29 cellular contexts compared by ENCODE assay signal in the genomic region with DNA sequence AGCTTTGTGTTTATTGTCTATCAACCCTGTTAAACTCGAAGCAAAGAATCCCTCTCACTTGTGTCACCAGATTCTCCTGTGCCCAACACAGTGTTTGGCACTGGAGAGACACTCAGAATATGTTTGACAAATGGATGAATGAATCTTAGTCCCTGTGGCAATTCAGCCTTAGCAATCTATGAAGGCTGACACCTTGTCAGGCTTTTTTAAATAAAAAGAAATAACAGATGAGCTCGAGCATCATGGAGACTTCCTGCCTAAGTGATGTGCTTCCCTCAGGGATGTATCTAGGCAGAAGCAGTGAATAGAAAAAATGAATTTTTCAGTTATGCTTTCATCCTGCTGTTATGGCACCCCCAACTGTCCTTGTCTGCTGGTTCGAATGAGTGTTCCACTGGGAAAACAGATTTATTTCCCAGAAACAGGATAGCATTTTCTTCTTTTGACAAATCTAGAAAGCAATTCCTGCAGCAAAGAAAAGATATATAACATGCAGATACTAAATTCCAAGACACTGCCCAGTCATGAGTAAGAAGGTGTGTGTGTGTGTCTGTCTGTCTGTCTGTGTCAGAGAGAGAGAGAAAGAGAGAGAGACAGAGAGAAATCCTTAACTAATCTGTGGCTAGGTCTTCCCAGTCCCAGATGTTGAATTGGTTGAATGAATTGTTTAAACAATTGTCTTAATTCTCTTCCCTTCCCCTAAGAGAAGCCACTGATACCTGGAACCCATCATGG. TPM values are rescaled to one million over a fixed set of nuclear protein-coding genes. Genes with fewer than 3 reads are reported as not detected.
"Had no signal": no experiment of that assay in that cellular context is flagged by ENCODE, and none has a peak within 500 bp of the region (broad histone marks: within the 10 kb centered on the region; RNA-seq: fewer than 3 reads in every experiment).

No MANE protein-coding gene starts in this region.

- H3K4me1 ChIP-seq: adrenal gland, ascending aorta, pancreas had no signal

- H3K36me3 ChIP-seq: adrenal gland, ascending aorta, brain microvascular endothelial cell, neutrophil, pancreas, suprapubic skin, tibial nerve, WERI-Rb-1 had no signal

- H3K9me3 Mint-ChIP-seq: activated T-cell treated with anti-CD3 and anti-CD28 coated beads, Interleukin-2, amount 50 U/mL, for 24 hours; activated T-helper 17 cell treated with anti-CD3 and anti-CD28 coated beads, Interleukin-2, amount 50 U/mL, for 72 hours; mesothelial cell of epicardium; natural killer cell treated with Interleukin-12 subunit alpha and Interleukin-12 subunit beta and Interleukin-15 and Interleukin-18, amount 100 ng/mL, for 72 hours; stimulated activated effector memory CD8-positive, alpha-beta T cell treated with anti-CD3 and anti-CD28 coated beads, Interleukin-12 subunit alpha, Interleukin-12 subunit beta, amount 100 ng/mL, for 72 hours; stimulated activated naive CD8-positive, alpha-beta T cell treated with anti-CD3 and anti-CD28 coated beads, Interleukin-15, amount 100 ng/mL, for 72 hours; T-helper 2 cell treated with Interferon-gamma antibody and Interleukin-4, amounts not matched to agents 5 μg/mL and 100 μg/mL, for 36 hours had no signal

- H3K9me3 ChIP-seq: adrenal gland, ascending aorta, neutrophil, pancreas, psoas muscle, suprapubic skin, tibial nerve had no signal

- DNase-seq: activated CD4-positive, alpha-beta T cell treated with anti-CD3 and anti-CD28 coated beads, Interleukin-2, amount 50 U/mL, for 4 hours; activated CD8-positive, alpha-beta memory T cell treated with anti-CD3 and anti-CD28 coated beads for 24 hours; activated CD8-positive, alpha-beta memory T cell treated with anti-CD3 and anti-CD28 coated beads, Interleukin-2, amount 50 U/mL, for 4 hours; activated T-cell treated with anti-CD3 and anti-CD28 coated beads, Interleukin-2, amount 50 U/mL, for 24 hours; adrenal gland; brain microvascular endothelial cell; glutamatergic neuron; hypothalamus; pancreas; psoas muscle; right cardiac atrium; stimulated activated CD4-positive, alpha-beta T cell treated with anti-CD3 and anti-CD28 coated beads, Interleukin-2, amount 100 ng/mL, for 24 hours; stimulated activated naive CD8-positive, alpha-beta T cell treated with anti-CD3 and anti-CD28 coated beads, Interleukin-15, amount 100 ng/mL, for 72 hours; WERI-Rb-1 had no signal

- H3K27ac ChIP-seq: adrenal gland, ascending aorta, brain microvascular endothelial cell, neutrophil, pancreas, psoas muscle, skin epidermis, suprapubic skin, WERI-Rb-1 had no signal

- H3K36me3 Mint-ChIP-seq: activated naive CD8-positive, alpha-beta T cell; mesothelial cell of epicardium; natural killer cell treated with Interleukin-12 subunit alpha and Interleukin-12 subunit beta and Interleukin-15 and Interleukin-18, amount 100 ng/mL, for 72 hours; stimulated activated effector memory CD8-positive, alpha-beta T cell treated with anti-CD3 and anti-CD28 coated beads, Interleukin-12 subunit alpha, Interleukin-12 subunit beta, amount 100 ng/mL, for 72 hours had no signal

- H3K27me3 ChIP-seq: adrenal gland, ascending aorta, brain microvascular endothelial cell, neutrophil, pancreas, suprapubic skin, tibial nerve had no signal

- H3K4me3 ChIP-seq: adrenal gland, ascending aorta, coronary artery, lung, pancreas, psoas muscle, skin epidermis, suprapubic skin, tibial nerve had no signal

- ATAC-seq: activated T-helper 17 cell treated with anti-CD3 and anti-CD28 coated beads, Interleukin-2, amount 50 U/mL, for 72 hours; left lobe of liver; natural killer cell treated with Interleukin-12 subunit alpha and Interleukin-12 subunit beta and Interleukin-15 and Interleukin-18, amount 100 ng/mL, for 72 hours; pancreas; psoas muscle; right cardiac atrium; SK-N-SH treated with all-trans-retinoic acid at 6 μM for 48 hours; stimulated activated effector memory CD8-positive, alpha-beta T cell treated with anti-CD3 and anti-CD28 coated beads, Interleukin-12 subunit alpha, Interleukin-12 subunit beta, amount 100 ng/mL, for 72 hours had no signal

- H3K27ac Mint-ChIP-seq: activated naive CD8-positive, alpha-beta T cell; activated T-cell treated with anti-CD3 and anti-CD28 coated beads, Interleukin-2, amount 50 U/mL, for 24 hours; activated T-helper 17 cell treated with anti-CD3 and anti-CD28 coated beads, Interleukin-2, amount 50 U/mL, for 72 hours; mesothelial cell of epicardium; natural killer cell treated with Interleukin-12 subunit alpha and Interleukin-12 subunit beta and Interleukin-15 and Interleukin-18, amount 100 ng/mL, for 72 hours; stimulated activated effector memory CD8-positive, alpha-beta T cell treated with anti-CD3 and anti-CD28 coated beads, Interleukin-12 subunit alpha, Interleukin-12 subunit beta, amount 100 ng/mL, for 72 hours; stimulated activated naive CD8-positive, alpha-beta T cell treated with anti-CD3 and anti-CD28 coated beads, Interleukin-15, amount 100 ng/mL, for 72 hours; T-helper 2 cell treated with Interferon-gamma antibody and Interleukin-4, amounts not matched to agents 5 μg/mL and 100 μg/mL, for 36 hours had no signal

- H3K4me3 Mint-ChIP-seq: activated naive CD8-positive, alpha-beta T cell; activated T-cell treated with anti-CD3 and anti-CD28 coated beads, Interleukin-2, amount 50 U/mL, for 24 hours; activated T-helper 17 cell treated with anti-CD3 and anti-CD28 coated beads, Interleukin-2, amount 50 U/mL, for 72 hours; mesothelial cell of epicardium; natural killer cell treated with Interleukin-12 subunit alpha and Interleukin-12 subunit beta and Interleukin-15 and Interleukin-18, amount 100 ng/mL, for 72 hours; stimulated activated effector memory CD8-positive, alpha-beta T cell treated with anti-CD3 and anti-CD28 coated beads, Interleukin-12 subunit alpha, Interleukin-12 subunit beta, amount 100 ng/mL, for 72 hours; stimulated activated naive CD8-positive, alpha-beta T cell treated with anti-CD3 and anti-CD28 coated beads, Interleukin-15, amount 100 ng/mL, for 72 hours; T-helper 2 cell treated with Interferon-gamma antibody and Interleukin-4, amounts not matched to agents 5 μg/mL and 100 μg/mL, for 36 hours had no signal

- H3K4me1 Mint-ChIP-seq: activated T-helper 17 cell treated with anti-CD3 and anti-CD28 coated beads, Interleukin-2, amount 50 U/mL, for 72 hours; mesothelial cell of epicardium; stimulated activated effector memory CD8-positive, alpha-beta T cell treated with anti-CD3 and anti-CD28 coated beads, Interleukin-12 subunit alpha, Interleukin-12 subunit beta, amount 100 ng/mL, for 72 hours; stimulated activated naive CD8-positive, alpha-beta T cell treated with anti-CD3 and anti-CD28 coated beads, Interleukin-15, amount 100 ng/mL, for 72 hours had no signal

RNA-seq across cellular contexts. Expression of gene MAMDC2, which starts 16.7 kb away (rescaled TPM):
- total RNA-seq: activated T-helper 17 cell treated with anti-CD3 and anti-CD28 coated beads, Interleukin-2, amount 50 U/mL, for 72 hours; natural killer cell treated with Interleukin-12 subunit alpha and Interleukin-12 subunit beta and Interleukin-15 and Interleukin-18, amount 100 ng/mL, for 72 hours had no signal
